Comparison of ENCODE assay signal across 8 cellular contexts in the genomic region with DNA sequence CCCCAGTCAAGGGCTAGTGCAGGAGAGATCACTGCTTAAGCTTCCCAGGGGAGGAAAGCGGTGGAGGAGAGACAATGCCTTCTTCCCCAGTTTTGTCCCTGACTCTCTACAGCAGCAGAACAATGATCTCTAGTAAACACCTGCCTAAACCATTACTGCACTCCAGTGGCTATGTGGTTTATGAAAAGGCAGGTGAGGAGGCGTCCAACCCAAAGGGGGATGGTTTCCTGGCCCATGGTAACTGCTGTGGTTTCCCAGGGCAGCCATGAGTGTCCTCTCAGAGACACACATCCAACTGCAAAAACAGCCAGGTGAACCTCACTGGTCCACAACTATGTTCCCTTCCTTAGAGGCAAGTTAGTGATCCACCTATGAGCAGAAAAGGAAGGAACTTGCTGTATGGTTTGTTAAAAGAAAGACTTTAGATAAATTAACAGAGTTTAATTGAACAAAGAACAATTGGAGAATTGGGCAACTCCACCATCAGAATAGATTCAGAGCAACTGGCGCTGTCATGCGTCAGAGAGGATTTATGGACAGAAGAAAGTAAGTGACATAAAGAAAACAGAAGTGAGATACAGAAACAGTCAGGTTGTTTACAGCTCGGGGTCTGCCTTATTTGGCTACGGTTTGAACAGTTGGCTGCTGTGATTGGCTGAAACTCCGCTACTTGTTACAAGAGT. TPM values are rescaled to one million over a fixed set of nuclear protein-coding genes. Genes with fewer than 3 reads are reported as not detected.
DNase-seq lines count a peak whose midpoint lies in the region; ATAC-seq and TF ChIP-seq lines count a peak whose summit lies in the region.

No MANE protein-coding gene starts in this region.

- no peaks in the 10 kb centered on the region for H3K9me3 Mint-ChIP-seq in stimulated activated naive CD8-positive, alpha-beta T cell treated with anti-CD3 and anti-CD28 coated beads, Interleukin-15, Interleukin-2, amounts not matched to agents 100 ng/mL and 50 ng/mL, for 24 hours

- no peak for TF ChIP-seq CTCF in gastrocnemius medialis (IDR thresholded peaks at IDR 0.05 in 4 of 5, conservative IDR thresholded peaks at IDR 0.05 in 1 of 5)

- H3K27me3 ChIP-seq in trophoblast cell (ENCODE audit: insufficient read depth, low read length) (no peaks in the 10 kb centered on the region), gastrocnemius medialis (peaks cover 0 to 8% (median 5%) of the 10 kb centered on the region in 3 donors)

- H3K27me3 Mint-ChIP-seq in stimulated activated naive CD8-positive, alpha-beta T cell treated with anti-CD3 and anti-CD28 coated beads, Interleukin-15, Interleukin-2, amounts not matched to agents 100 ng/mL and 50 ng/mL, for 24 hours = no peaks in the 10 kb centered on the region

- no peak overlapping the region for H3K27ac ChIP-seq in trophoblast cell (ENCODE audit: low read depth, low read length)
- H3K27ac ChIP-seq in gastrocnemius medialis = no peak overlapping the region

- no peak for DNase-seq in stimulated activated naive CD8-positive, alpha-beta T cell treated with anti-CD3 and anti-CD28 coated beads, Interleukin-15, Interleukin-2, amounts not matched to agents 100 U/mL and 50 U/mL, for 24 hours
- DNase-seq in NCI-H345 (lab: John Stamatoyannopoulos, UW) = peak; percentile 82
- DNase-seq in trophoblast cell = no peak
- DNase-seq in KBM-7 = no peak
- DNase-seq in gastrocnemius medialis = no peak
- no peak for DNase-seq in cardiac septum (ENCODE audit: low spot score)

- no peak overlapping the region for H3K4me2 ChIP-seq in trophoblast cell (ENCODE audit: low read length)

- no peak overlapping the region for H3K18ac ChIP-seq in trophoblast cell (ENCODE audit: low read length)

- H4K91ac ChIP-seq in trophoblast cell (ENCODE audit: low read depth, low read length) = no peak overlapping the region

- peaks cover 7% of the 10 kb centered on the region for H3K79me1 ChIP-seq in trophoblast cell (ENCODE audit: low read length)

- H4K8ac ChIP-seq in trophoblast cell (ENCODE audit: low read depth, low read length) = no peak overlapping the region

- H3K9ac ChIP-seq in trophoblast cell (ENCODE audit: low read length) = peak overlapping the region; percentile 12

- H3K36me3 Mint-ChIP-seq in stimulated activated naive CD8-positive, alpha-beta T cell treated with anti-CD3 and anti-CD28 coated beads, Interleukin-15, Interleukin-2, amounts not matched to agents 100 ng/mL and 50 ng/mL, for 24 hours (ENCODE audit: low read depth) = no peaks in the 10 kb centered on the region

- no peak overlapping the region for H3K23ac ChIP-seq in trophoblast cell (ENCODE audit: low read length)

- H3K4me3 Mint-ChIP-seq in stimulated activated naive CD8-positive, alpha-beta T cell treated with anti-CD3 and anti-CD28 coated beads, Interleukin-15, Interleukin-2, amounts not matched to agents 100 ng/mL and 50 ng/mL, for 24 hours = no peak overlapping the region

- in situ Hi-C loops in KBM-7 (cut with MboI; ENCODE audit: low pct_unique_long_range_greater_than_20kb, low sequenced_read_pairs) (no loop called here), gastrocnemius medialis (cut with MboI; ENCODE audit: low sequenced_read_pairs in 4 of 4) (no loop called here)

- intact Hi-C loops in gastrocnemius medialis (cut with DNase I; ENCODE audit: low total_unique reads) (no loop called here), cardiac septum (cut with DNase I) (loop anchor here (5.0 kb wide), 2 partner anchors 52 to 68 kb away; no protein-coding TSS in a partner anchor)

- peaks cover 3% of the 10 kb centered on the region for H3K79me2 ChIP-seq in trophoblast cell (ENCODE audit: control insufficient read depth, insufficient read depth, low read length, poor library complexity)

- no peaks in the 10 kb centered on the region for H3K36me3 ChIP-seq in trophoblast cell (ENCODE audit: control insufficient read depth in 1 of 2, insufficient read depth in 2 of 2, low read length in 2 of 2)
- no peaks in the 10 kb centered on the region for H3K36me3 ChIP-seq in gastrocnemius medialis

- peaks cover 65% of the 10 kb centered on the region for H3K4me1 Mint-ChIP-seq in stimulated activated naive CD8-positive, alpha-beta T cell treated with anti-CD3 and anti-CD28 coated beads, Interleukin-15, Interleukin-2, amounts not matched to agents 100 ng/mL and 50 ng/mL, for 24 hours (ENCODE audit: low read depth)

- no peak for TF ChIP-seq POLR2A in gastrocnemius medialis (IDR thresholded peaks at IDR 0.05)

- H3K27ac Mint-ChIP-seq in stimulated activated naive CD8-positive, alpha-beta T cell treated with anti-CD3 and anti-CD28 coated beads, Interleukin-15, Interleukin-2, amounts not matched to agents 100 ng/mL and 50 ng/mL, for 24 hours = peak overlapping the region; percentile 27

- WGBS in trophoblast cell (ENCODE audit: extremely low coverage, insufficient coverage, insufficient read length) = no CpG with 5 or more reads among the region's 7 CpGs

- H4K12ac ChIP-seq in trophoblast cell (ENCODE audit: low read depth, low read length) = no peak overlapping the region

- H2BK5ac ChIP-seq in trophoblast cell (ENCODE audit: low read depth, low read length, poor library complexity) = no peak overlapping the region

- no peak for ATAC-seq in stimulated activated naive CD8-positive, alpha-beta T cell treated with anti-CD3 and anti-CD28 coated beads, Interleukin-15, Interleukin-2, amounts not matched to agents 100 U/mL and 50 U/mL, for 24 hours
- ATAC-seq in HG02973 (IDR thresholded peaks at IDR 0.05; ENCODE audit: unreplicated experiment) (peak; percentile 51), gastrocnemius medialis (no peak)

- no peak overlapping the region for H3K14ac ChIP-seq in trophoblast cell (ENCODE audit: low read length)

- no peak overlapping the region for H2AFZ ChIP-seq in trophoblast cell (ENCODE audit: insufficient read depth, low read length, poor library complexity)

- H3K4ac ChIP-seq in trophoblast cell (ENCODE audit: low read depth, low read length) = no peak overlapping the region

- no peak overlapping the region for H2AK5ac ChIP-seq in trophoblast cell (ENCODE audit: low read length)

- H3K4me1 ChIP-seq in trophoblast cell (ENCODE audit: control insufficient read depth in 1 of 2, insufficient read depth in 2 of 2, low read length in 2 of 2) (no peaks in the 10 kb centered on the region), gastrocnemius medialis (peaks cover 0 to 4% of the 10 kb centered on the region in 2 donors)

- H3K4me3 ChIP-seq in trophoblast cell (ENCODE audit: low read depth, low read length) = no peak overlapping the region
- no peak overlapping the region for H3K4me3 ChIP-seq in gastrocnemius medialis

- H3K9me3 ChIP-seq in trophoblast cell (ENCODE audit: insufficient read depth, low read depth, low read length) (no peaks in the 10 kb centered on the region), gastrocnemius medialis (no peaks in the 10 kb centered on the region)

- H2BK12ac ChIP-seq in trophoblast cell (ENCODE audit: low read length) = no peak overlapping the region

- no peak overlapping the region for H2BK120ac ChIP-seq in trophoblast cell (ENCODE audit: insufficient read depth, low read length, poor library complexity)

RNA-seq across cellular contexts. Expression of gene TTC39C, which starts 4.8 kb away (rescaled TPM):
- polyA plus RNA-seq in trophoblast cell (2013) = 8.6 and 8.8 TPM in 2 replicates
- total RNA-seq in gastrocnemius medialis (1 to 10 TPM in 3 of 4 donors, under 1 TPM in 1; 0.71 to 1.8 (median 1.5) TPM), cardiac septum (9.2 TPM)
